8 cellular contexts compared by ENCODE assay signal in genomic region chr17:17849147-17849820, GRCh38. TPM values are rescaled to one million over a fixed set of nuclear protein-coding genes. Genes with fewer than 3 reads are reported as not detected.
DNase-seq lines count a peak whose midpoint lies in the region; ATAC-seq, FAIRE-seq and TF ChIP-seq lines count a peak whose summit lies in the region.

No MANE protein-coding gene starts in this region.

- no peak overlapping the region for H3K4me3 Mint-ChIP-seq in stimulated activated memory B cell treated with anti-CD40 and anti-IgM and Interleukin-4, amounts not matched to agents 10 μg/mL and 1 μg/mL and 100 μg/mL, for 72 hours

- H3K4me3 ChIP-seq in HL-60 (replicated peaks; ENCODE audit: insufficient read depth, low read length) (no peak overlapping the region), bronchial epithelial cell (ENCODE audit: low read depth, low read length) (no peak overlapping the region), muscle layer of duodenum (ENCODE audit: low read depth in 1 of 2, low read length in 2 of 2) (no peak overlapping the region)

- H3K27ac Mint-ChIP-seq in stimulated activated memory B cell treated with anti-CD40 and anti-IgM and Interleukin-4, amounts not matched to agents 10 μg/mL and 1 μg/mL and 100 μg/mL, for 72 hours, result peak overlapping the region; percentile 71

- peaks cover 31% of the 10 kb centered on the region for H3K4me1 Mint-ChIP-seq in stimulated activated memory B cell treated with anti-CD40 and anti-IgM and Interleukin-4, amounts not matched to agents 10 μg/mL and 1 μg/mL and 100 μg/mL, for 72 hours

- ATAC-seq in stimulated activated memory B cell treated with anti-CD40 and anti-IgM and Interleukin-4, amounts not matched to agents 10 μg/mL and 1 μg/mL and 100 μg/mL, for 72 hours, result peak; percentile 79

- no peaks in the 10 kb centered on the region for H3K9me3 Mint-ChIP-seq in stimulated activated memory B cell treated with anti-CD40 and anti-IgM and Interleukin-4, amounts not matched to agents 10 μg/mL and 1 μg/mL and 100 μg/mL, for 72 hours

- no peaks in the 10 kb centered on the region for H3K9me3 ChIP-seq in muscle layer of duodenum (ENCODE audit: control insufficient read depth in 1 of 2, low read length in 2 of 2)

- TF ChIP-seq CTCF in HL-60 (IDR thresholded peaks at IDR 0.05; ENCODE audit: insufficient read depth, low read length) (no peak), bronchial epithelial cell (IDR thresholded peaks at IDR 0.05; ENCODE audit: insufficient read depth, low read length, severe bottlenecking) (no peak)

- H3K27me3 ChIP-seq in HL-60 (ENCODE audit: insufficient read depth, poor library complexity, severe bottlenecking) (no peaks in the 10 kb centered on the region), bronchial epithelial cell (ENCODE audit: control insufficient read depth, insufficient read depth, low read length) (no peaks in the 10 kb centered on the region), muscle layer of duodenum (ENCODE audit: low read depth, low read length) (no peaks in the 10 kb centered on the region)

- FAIRE-seq in bronchial epithelial cell (lab: Jason Lieb, UNC), result peak; percentile 32

- DNase-seq in COR-L47 (lab: John Stamatoyannopoulos, UW), result peak; percentile 52
- peak in 1 of 2 experiments; percentile 72 for DNase-seq in HL-60 (ENCODE audit: low read depth in 1 of 2, low spot score in 1 of 2)
- peak; percentile 35 to 69 (median 52) for DNase-seq in activated CD4-positive, CD25-positive, alpha-beta regulatory T cell (lab: John Stamatoyannopoulos, UW)
- no peak for DNase-seq in bronchial epithelial cell (ENCODE audit: low read depth)
- no peak for DNase-seq in amniotic stem cell (lab: John Stamatoyannopoulos, UW)
- DNase-seq in 8988T, result no peak

- no peaks in the 10 kb centered on the region for H3K27me3 Mint-ChIP-seq in stimulated activated memory B cell treated with anti-CD40 and anti-IgM and Interleukin-4, amounts not matched to agents 10 μg/mL and 1 μg/mL and 100 μg/mL, for 72 hours

- H3K4me1 ChIP-seq in muscle layer of duodenum (ENCODE audit: control insufficient read depth in 1 of 2, insufficient read depth in 2 of 2, low read length in 2 of 2), result peaks cover 12 to 25% of the 10 kb centered on the region in 2 donors

- peak overlapping the region; percentile 75 for H3K27ac ChIP-seq in HL-60 (replicated peaks)
- peak overlapping the region; percentile 56 for H3K27ac ChIP-seq in muscle layer of duodenum (ENCODE audit: low read length)

- H3K36me3 ChIP-seq in bronchial epithelial cell (ENCODE audit: control insufficient read depth, insufficient read depth, low read length) (peaks cover 4% of the 10 kb centered on the region), muscle layer of duodenum (ENCODE audit: control insufficient read depth in 1 of 2, insufficient read depth in 2 of 2, low read length in 2 of 2) (peaks cover 0 to 18% of the 10 kb centered on the region in 2 donors)

- no peaks in the 10 kb centered on the region for H3K36me3 Mint-ChIP-seq in stimulated activated memory B cell treated with anti-CD40 and anti-IgM and Interleukin-4, amounts not matched to agents 10 μg/mL and 1 μg/mL and 100 μg/mL, for 72 hours

RNA-seq across cellular contexts. Expression of gene SREBF1, which starts 12.5 kb away (rescaled TPM):
- total RNA-seq in bronchial epithelial cell, result 51.6 and 65.5 TPM in 2 replicates

Comparison
In these comparisons a context has a peak if more than half of its experiments do, and no peak if none do; other contexts are left out.
1. DNase-seq: peak in COR-L47 (single experiment) and activated CD4-positive, CD25-positive, alpha-beta regulatory T cell (4 of 4); none in bronchial epithelial cell (single experiment), amniotic stem cell (single experiment) and 8988T (single experiment).